ENCODE assay signal across 18 cellular contexts in the genomic region with DNA sequence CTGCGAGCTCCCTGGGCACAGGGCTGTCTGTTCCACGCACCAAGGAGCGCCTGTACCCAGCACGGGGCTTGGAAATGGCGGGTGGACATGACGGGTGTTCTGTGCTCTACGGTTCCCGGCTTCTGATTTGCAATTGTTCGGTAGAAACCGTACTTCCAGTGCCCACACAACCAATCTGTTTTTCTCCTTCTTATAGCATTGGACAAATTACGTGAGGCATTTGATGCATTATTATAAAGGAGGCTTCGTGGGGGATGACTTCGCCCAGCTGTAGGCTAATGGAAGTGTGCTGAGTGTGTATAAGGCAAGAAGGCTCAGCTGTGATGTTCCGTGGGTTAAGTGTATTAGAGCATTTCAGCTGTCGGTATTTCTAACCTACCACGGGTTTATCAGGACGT. TPM values are rescaled to one million over a fixed set of nuclear protein-coding genes. Genes with fewer than 3 reads are reported as not detected.
DNase-seq lines count a peak whose midpoint lies in the region; ATAC-seq, FAIRE-seq and TF ChIP-seq lines count a peak whose summit lies in the region.
"Had no signal": no experiment of that assay in that cellular context is flagged by ENCODE, and none has a peak within 500 bp of the region (broad histone marks: within the 10 kb centered on the region; RNA-seq: fewer than 3 reads in every experiment).

No MANE protein-coding gene starts in this region.

- TF ChIP-seq CTCF in A549 (IDR thresholded peaks at IDR 0.05) (no peak), hepatocyte (IDR thresholded peaks at IDR 0.05; ENCODE audit: poor library complexity) (no peak)

- no peak for TF ChIP-seq RAD21 in A549 (conservative IDR thresholded peaks at IDR 0.05 in 1 of 2, IDR thresholded peaks at IDR 0.05 in 1 of 2)

- no peaks in the 10 kb centered on the region for H3K79me2 ChIP-seq in hepatocyte

- peak overlapping the region; percentile 81 to 94 for H3K27ac ChIP-seq in A549
- peak overlapping the region; percentile 20; the same call in 1 of the 2 replicates for H3K27ac ChIP-seq in SJSA1
- peak overlapping the region; percentile 88 for H3K27ac ChIP-seq in hepatocyte
- H3K27ac ChIP-seq in rectal smooth muscle tissue (ENCODE audit: low read depth, low read length) = peak overlapping the region; percentile 96

- no peak overlapping the region for H3K9ac ChIP-seq in rectal smooth muscle tissue (ENCODE audit: low read length)

- POLR2A ChIA-PET in A549 (lab: Yijun Ruan, JAX) = interaction anchor here (0.7 to 1.3 kb wide), 2 partner anchors 10 kb away, joined by 3 read pairs; a partner anchor contains a TSS

- WGBS in A549 (ENCODE audit: missing lambda C conversion rate) = 95% methylated on average over 17 of the region's 17 CpGs
- 88% methylated on average over 17 of the region's 17 CpGs for WGBS in hepatocyte (ENCODE audit: low lambda C conversion rate, missing lambda C conversion rate)

- H3K4me3 ChIP-seq in A549 (no peak overlapping the region), SJSA1 (no peak overlapping the region), hepatocyte (no peak overlapping the region), rectal smooth muscle tissue (ENCODE audit: low read length) (no peak overlapping the region)
- H3K4me3 ChIP-seq: adrenal gland had no signal

- H3K4me1 ChIP-seq in A549 (peaks cover 72% of the 10 kb centered on the region), SJSA1 (replicated peaks) (peaks cover 49% of the 10 kb centered on the region), hepatocyte (ENCODE audit: insufficient read depth) (peaks cover 51% of the 10 kb centered on the region), rectal smooth muscle tissue (ENCODE audit: control insufficient read depth, insufficient read depth, low read length) (peaks cover 47% of the 10 kb centered on the region)

- H4K20me1 ChIP-seq in hepatocyte (ENCODE audit: insufficient read depth, poor library complexity, severe bottlenecking) = no peaks in the 10 kb centered on the region

- no peaks in the 10 kb centered on the region for H3K9me3 ChIP-seq in A549
- H3K9me3 ChIP-seq in SJSA1 (replicated peaks) = no peaks in the 10 kb centered on the region
- H3K9me3 ChIP-seq in hepatocyte (ENCODE audit: low read depth) = no peaks in the 10 kb centered on the region
- H3K9me3 ChIP-seq: adrenal gland had no signal

- H3K36me3 ChIP-seq in SJSA1 (peaks cover 16% of the 10 kb centered on the region), hepatocyte (replicated peaks; ENCODE audit: insufficient read depth, low read depth) (no peaks in the 10 kb centered on the region), rectal smooth muscle tissue (ENCODE audit: control insufficient read depth, insufficient read depth, low read length) (peaks cover 2% of the 10 kb centered on the region)
- H3K36me3 ChIP-seq: adrenal gland had no signal

- TF ChIP-seq POLR2A in A549 (IDR thresholded peaks at IDR 0.05; ENCODE audit: low read length) = no peak

- H3K27me3 ChIP-seq in SJSA1 (replicated peaks) (no peaks in the 10 kb centered on the region), hepatocyte (no peaks in the 10 kb centered on the region), rectal smooth muscle tissue (ENCODE audit: control insufficient read depth, insufficient read depth, low read length) (peaks cover 2% of the 10 kb centered on the region)
- H3K27me3 ChIP-seq: adrenal gland had no signal

- CTCF ChIA-PET in A549 (lab: Yijun Ruan, JAX) = interaction anchor here (0.8 to 11.0 kb wide), 13 partner anchors 8 to 81 kb away, joined by 3 to 290 read pairs (median 4); a partner anchor contains a TSS

- DNase-seq in A549 (ENCODE audit: low read depth in 1 of 2, low spot score in 1 of 2) (no peak), SJSA1 (ENCODE audit: low read depth in 1 of 2, low spot score in 2 of 2) (no peak), hepatocyte (ENCODE audit: low spot score) (no peak), DMS79 treated with DMSO at 0.1 percent for 48 hours (lab: John Stamatoyannopoulos, UW) (no peak)
- DNase-seq: activated CD4-positive, alpha-beta T cell treated with anti-CD3 and anti-CD28 coated beads for 48 hours; activated T-cell treated with anti-CD3 and anti-CD28 coated beads, Interleukin-2, amount 50 U/mL, for 24 hours; DMS153; immature natural killer cell; NCI-H1436 treated with DMSO at 0.1 percent for 48 hours; T-helper 17 cell had no signal

- TF ChIP-seq EP300 in A549 (IDR thresholded peaks at IDR 0.05) = no peak

- ATAC-seq in A549 = peak in 1 of 2 experiments; percentile 2; a peak in 2 of 6 replicates
- no peak for ATAC-seq in GM19452 (IDR thresholded peaks at IDR 0.05; ENCODE audit: unreplicated experiment)
- no peak for ATAC-seq in GM18861 (IDR thresholded peaks at IDR 0.05; ENCODE audit: unreplicated experiment)
- ATAC-seq in GM21619 (IDR thresholded peaks at IDR 0.05; ENCODE audit: unreplicated experiment) = no peak
- ATAC-seq: T-helper 17 cell had no signal

- H3K4me2 ChIP-seq in A549 (no peak overlapping the region), hepatocyte (no peak overlapping the region)

- no peaks in the 10 kb centered on the region for H3K9me2 ChIP-seq in hepatocyte (replicated peaks; ENCODE audit: insufficient read depth)

- no peak overlapping the region for H2AFZ ChIP-seq in hepatocyte

- no peak for FAIRE-seq in A549 (lab: Jason Lieb, UNC)

TF ChIP-seq in A549, 52 proteins besides CTCF, POLR2A, EP300 and RAD21:
- TF ChIP-seq, protein P1, sequence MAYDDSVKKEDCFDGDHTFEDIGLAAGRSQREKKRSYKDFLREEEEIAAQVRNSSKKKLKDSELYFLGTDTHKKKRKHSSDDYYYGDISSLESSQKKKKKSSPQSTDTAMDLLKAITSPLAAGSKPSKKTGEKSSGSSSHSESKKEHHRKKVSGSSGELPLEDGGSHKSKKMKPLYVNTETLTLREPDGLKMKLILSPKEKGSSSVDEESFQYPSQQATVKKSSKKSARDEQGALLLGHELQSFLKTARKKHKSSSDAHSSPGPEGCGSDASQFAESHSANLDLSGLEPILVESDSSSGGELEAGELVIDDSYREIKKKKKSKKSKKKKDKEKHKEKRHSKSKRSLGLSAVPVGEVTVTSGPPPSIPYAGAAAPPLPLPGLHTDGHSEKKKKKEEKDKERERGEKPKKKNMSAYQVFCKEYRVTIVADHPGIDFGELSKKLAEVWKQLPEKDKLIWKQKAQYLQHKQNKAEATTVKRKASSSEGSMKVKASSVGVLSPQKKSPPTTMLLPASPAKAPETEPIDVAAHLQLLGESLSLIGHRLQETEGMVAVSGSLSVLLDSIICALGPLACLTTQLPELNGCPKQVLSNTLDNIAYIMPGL (CRISPR knock-in tag; IDR thresholded peaks at IDR 0.05; ENCODE audit: borderline replicate concordance) = no peak
- TF ChIP-seq NFE2L2 (conservative IDR thresholded peaks at IDR 0.05; ENCODE audit: low read length) = no peak

RNA-seq across cellular contexts. Expression of a gene that starts 9.8 kb away (rescaled TPM):
- 3,697 and 4,026 TPM in 2 replicates for polyA plus RNA-seq in A549 (2011; rRNA removed)
- 8,308 and 13,239 TPM in 2 replicates for polyA plus RNA-seq in A549 (2012; cell fraction: cytosol; rRNA removed)
- 5,168 and 6,855 TPM in 2 replicates for polyA plus RNA-seq in A549 (2012; cell fraction: nucleus; rRNA removed)
- polyA plus RNA-seq in A549 (2017; fragmentation: RNase III; extraction: RNeasy Plus Mini Kit Qiagen cat#74134 plus additional on column Dnase treatment) = 2,862 to 2,938 TPM (median 2,871 TPM) in 3 replicates
- 804 and 936 TPM in 2 replicates for polyA minus RNA-seq in A549 (2011; rRNA and poly(A)+ RNA removed)
- 1,057 and 1,367 TPM in 2 replicates for total RNA-seq in SJSA1 (2014; rRNA removed; shearing (Covaris generic))
- total RNA-seq in hepatocyte = 1,754 and 2,772 TPM in 2 replicates
- polyA plus RNA-seq in hepatocyte = 444 and 460 TPM in 2 replicates

RNA-seq across cellular contexts. Expression of a gene that starts 10.0 kb away (rescaled TPM):
- polyA plus RNA-seq in A549 (2011; rRNA removed) (20.4 and 31.6 TPM in 2 replicates), A549 (2017; fragmentation: RNase III; extraction: RNeasy Plus Mini Kit Qiagen cat#74134 plus additional on column Dnase treatment) (196 to 212 TPM (median 202 TPM) in 3 replicates), hepatocyte (252 and 313 TPM in 2 replicates)
- polyA plus RNA-seq in A549 (2012; cell fraction: cytosol; rRNA removed) = 91.5 and 122 TPM in 2 replicates
- 829 and 950 TPM in 2 replicates for polyA plus RNA-seq in A549 (2012; cell fraction: nucleus; rRNA removed)
- polyA minus RNA-seq in A549 (2011; rRNA and poly(A)+ RNA removed) = 26.9 and 28.7 TPM in 2 replicates
- total RNA-seq in SJSA1 (2014; rRNA removed; shearing (Covaris generic)) = 3.2 and 3.6 TPM in 2 replicates
- 44.6 and 71.3 TPM in 2 replicates for total RNA-seq in hepatocyte

RNA-seq across cellular contexts. Expression of a gene that starts 30.0 kb away (rescaled TPM):
- polyA plus RNA-seq in A549 (2011; rRNA removed) = 3.9 and 5.0 TPM in 2 replicates
- polyA plus RNA-seq in A549 (2012; cell fraction: cytosol; rRNA removed) = 5.9 and 7.3 TPM in 2 replicates
- polyA plus RNA-seq in A549 (2012; cell fraction: nucleus; rRNA removed) = 9.4 and 10.5 TPM in 2 replicates
- 5.6 to 7.7 TPM (median 6.6 TPM) in 3 replicates for polyA plus RNA-seq in A549 (2017; fragmentation: RNase III; extraction: RNeasy Plus Mini Kit Qiagen cat#74134 plus additional on column Dnase treatment)
- polyA minus RNA-seq in A549 (2011; rRNA and poly(A)+ RNA removed) = 6.1 and 7.1 TPM in 2 replicates
- 6.9 and 14.9 TPM in 2 replicates for total RNA-seq in SJSA1 (2014; rRNA removed; shearing (Covaris generic))
- 8.6 and 12.0 TPM in 2 replicates for total RNA-seq in hepatocyte
- 17.7 and 19.1 TPM in 2 replicates for polyA plus RNA-seq in hepatocyte

RNA-seq across cellular contexts. Expression of a gene that starts 50.3 kb away (rescaled TPM):
- polyA plus RNA-seq in A549 (2011; rRNA removed) (not detected in 2 replicates), A549 (2017; fragmentation: RNase III; extraction: RNeasy Plus Mini Kit Qiagen cat#74134 plus additional on column Dnase treatment) (not detected in 3 replicates), hepatocyte (6.4 and 6.9 TPM in 2 replicates)
- polyA plus RNA-seq in A549 (2012; cell fraction: cytosol; rRNA removed) = not detected in 2 replicates
- polyA plus RNA-seq in A549 (2012; cell fraction: nucleus; rRNA removed) = not detected in 2 replicates
- polyA minus RNA-seq in A549 (2011; rRNA and poly(A)+ RNA removed) = not detected in 2 replicates
- not detected in 2 replicates for total RNA-seq in SJSA1 (2014; rRNA removed; shearing (Covaris generic))
- 4.1 and 5.7 TPM in 2 replicates for total RNA-seq in hepatocyte
- total RNA-seq: adrenal gland, dermis microvascular lymphatic vessel endothelial cell, NCI-H460, sciatic nerve, T-helper 17 cell had no signal
- polyA plus RNA-seq: adrenal gland, immature natural killer cell had no signal

Comparison
In these comparisons a context has a peak if more than half of its experiments do, and no peak if none do; other contexts are left out.
1. H3K27ac ChIP-seq: peak in every context shown above with its lines; median percentile 96 in rectal smooth muscle tissue; 88 in hepatocyte; 88 in A549; 20 in SJSA1.
2. RNA of a gene that starts 10.0 kb away (total RNA-seq): 44.6 to 71.3 TPM in hepatocyte; 3.2 to 3.6 TPM in SJSA1; every median in the first group is over 10 times any median in the second.